In the genomic region with DNA sequence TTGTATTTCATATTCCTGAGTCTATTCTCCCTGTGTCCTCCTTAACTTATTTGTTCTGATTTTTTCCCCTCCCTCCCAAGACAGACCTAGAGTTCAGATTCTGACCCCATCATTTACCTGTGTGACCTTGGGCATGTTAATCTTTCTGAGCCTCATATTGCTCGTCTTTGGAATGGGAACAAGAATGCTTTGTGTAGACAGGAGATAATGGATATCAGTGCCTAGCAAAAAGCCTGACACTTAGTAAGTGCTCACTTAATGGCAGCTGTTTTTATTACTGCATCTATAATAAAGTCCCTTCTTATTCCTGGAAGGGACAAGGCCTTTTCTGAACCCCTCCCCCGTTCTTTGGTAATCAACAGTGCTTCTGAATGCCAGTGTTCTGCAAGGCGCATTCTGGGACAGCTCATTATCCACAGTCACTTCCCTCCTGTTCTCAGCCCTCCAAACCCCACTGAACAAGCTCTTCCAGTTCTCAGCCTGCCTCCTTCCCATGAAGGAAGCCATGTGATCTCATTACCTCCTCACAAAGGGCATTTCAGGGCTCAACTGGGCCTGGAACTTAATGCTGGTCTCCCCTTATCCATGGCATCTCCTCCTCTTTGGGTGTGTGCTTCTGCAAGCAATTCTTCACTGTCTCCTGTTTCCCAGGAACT, we compare ENCODE assay signal across 16 cellular contexts. TPM values are rescaled to one million over a fixed set of nuclear protein-coding genes. Genes with fewer than 3 reads are reported as not detected.
DNase-seq lines count a peak whose midpoint lies in the region; ATAC-seq, FAIRE-seq and TF ChIP-seq lines count a peak whose summit lies in the region.
"Had no signal": no experiment of that assay in that cellular context is flagged by ENCODE, and none has a peak within 500 bp of the region (broad histone marks: within the 10 kb centered on the region; RNA-seq: fewer than 3 reads in every experiment).

No MANE protein-coding gene starts in this region.

- no peaks in the 10 kb centered on the region for H3K36me3 Mint-ChIP-seq in activated T-cell treated with anti-CD3 and anti-CD28 coated beads, Interleukin-2, amount 50 U/mL, for 24 hours (ENCODE audit: low read depth)
- H3K36me3 Mint-ChIP-seq: CD14-positive monocyte, memory B cell had no signal

- DNase-seq in HTR-8/SVneo (ENCODE audit: insufficient read length, low spot score), result no peak
- DNase-seq in body of pancreas, result peak; percentile 27 to 57 (median 44)
- peak; percentile 85 for DNase-seq in left kidney (ENCODE audit: low read depth, low spot score)
- peak; percentile 64 for DNase-seq in transverse colon
- no peak for DNase-seq in foreskin fibroblast
- no peak for DNase-seq in activated T-cell treated with anti-CD3 and anti-CD28 coated beads, Interleukin-2, amount 50 U/mL, for 24 hours
- DNase-seq: activated gamma-delta T cell treated with Interleukin-2 at 50 U/mL for 16 hours, DND-41, Kasumi-1, NCI-H1436 had no signal

- intact Hi-C loops in body of pancreas (cut with DNase I) (no loop called here), transverse colon (cut with DNase I; ENCODE audit: low total_unique reads) (no loop called here)

- H3K4me3 Mint-ChIP-seq in activated T-cell treated with anti-CD3 and anti-CD28 coated beads, Interleukin-2, amount 50 U/mL, for 24 hours, result no peak overlapping the region
- H3K4me3 Mint-ChIP-seq: CD14-positive monocyte, memory B cell had no signal

- in situ Hi-C loops in transverse colon (cut with MboI; ENCODE audit: low pct_ligation_motif_present in 1 of 4, low pct_unique_long_range_greater_than_20kb in 1 of 4, low sequenced_read_pairs in 3 of 4), result no loop called here

- peak; percentile 65 for FAIRE-seq in HTR-8/SVneo (lab: Jason Lieb, UNC)

- TF ChIP-seq EP300 in transverse colon (IDR thresholded peaks at IDR 0.05; ENCODE audit: low read depth), result no peak

- no peak overlapping the region for H3K4me3 ChIP-seq in body of pancreas
- no peak overlapping the region for H3K4me3 ChIP-seq in transverse colon
- H3K4me3 ChIP-seq in foreskin fibroblast (ENCODE audit: low read depth in 1 of 2, low read length in 2 of 2), result no peak overlapping the region
- H3K4me3 ChIP-seq: ascending aorta, coronary artery had no signal

- no peaks in the 10 kb centered on the region for H3K27me3 Mint-ChIP-seq in activated T-cell treated with anti-CD3 and anti-CD28 coated beads, Interleukin-2, amount 50 U/mL, for 24 hours
- H3K27me3 Mint-ChIP-seq: memory B cell had no signal

- no peaks in the 10 kb centered on the region for H3K27me3 ChIP-seq in body of pancreas
- H3K27me3 ChIP-seq in transverse colon, result no peaks in the 10 kb centered on the region
- H3K27me3 ChIP-seq: ascending aorta had no signal

- H3K36me3 ChIP-seq in body of pancreas (replicated peaks in 1 of 2; ENCODE audit: insufficient read depth in 1 of 2, low read depth in 2 of 2) (no peaks in the 10 kb centered on the region), transverse colon (no peaks in the 10 kb centered on the region)
- H3K36me3 ChIP-seq: ascending aorta had no signal

- TF ChIP-seq POLR2A in body of pancreas (IDR thresholded peaks at IDR 0.05), result no peak
- TF ChIP-seq POLR2A in transverse colon (IDR thresholded peaks at IDR 0.05), result no peak

- H3K4me1 ChIP-seq in body of pancreas, result peaks cover 42% of the 10 kb centered on the region
- H3K4me1 ChIP-seq in transverse colon, result peaks cover 6 to 67% (median 53%) of the 10 kb centered on the region in 4 donors
- H3K4me1 ChIP-seq: ascending aorta had no signal

- TF ChIP-seq CTCF in body of pancreas (IDR thresholded peaks at IDR 0.05) (no peak), transverse colon (IDR thresholded peaks at IDR 0.05) (no peak), foreskin fibroblast (IDR thresholded peaks at IDR 0.05; ENCODE audit: low read depth, low read length) (no peak)

- ATAC-seq in body of pancreas (peak; percentile 67), GM19035 (IDR thresholded peaks at IDR 0.05; ENCODE audit: unreplicated experiment) (no peak)

- no peak overlapping the region for H3K27ac Mint-ChIP-seq in activated T-cell treated with anti-CD3 and anti-CD28 coated beads, Interleukin-2, amount 50 U/mL, for 24 hours
- H3K27ac Mint-ChIP-seq: memory B cell had no signal

- H3K9me3 ChIP-seq in body of pancreas, result no peaks in the 10 kb centered on the region
- H3K9me3 ChIP-seq in transverse colon, result no peaks in the 10 kb centered on the region
- H3K9me3 ChIP-seq: ascending aorta had no signal

- H3K9me3 Mint-ChIP-seq in activated T-cell treated with anti-CD3 and anti-CD28 coated beads, Interleukin-2, amount 50 U/mL, for 24 hours, result no peaks in the 10 kb centered on the region
- H3K9me3 Mint-ChIP-seq: memory B cell had no signal

- H3K27ac ChIP-seq in body of pancreas (peak overlapping the region in 3 of 4 donors; percentile 16 to 58 (median 30)), transverse colon (peak overlapping the region; percentile 60 to 75 (median 72))
- H3K27ac ChIP-seq: ascending aorta, coronary artery, HL-60 had no signal

- 44 to 61% methylated on average over 3 of the region's 3 CpGs for WGBS in body of pancreas, 2 donors
- WGBS in transverse colon (ENCODE audit: low coverage in 1 of 2), 2 donors, result 64% methylated on average over 3 of the region's 3 CpGs; no CpG with 5 or more reads in 1 of the 2 donors

- peaks cover 32% of the 10 kb centered on the region for H3K4me1 Mint-ChIP-seq in activated T-cell treated with anti-CD3 and anti-CD28 coated beads, Interleukin-2, amount 50 U/mL, for 24 hours (ENCODE audit: low read depth)

RNA-seq across cellular contexts. Expression of a gene that starts 25.1 kb away (rescaled TPM):
- 10 to 100 TPM; 10.2 to 24.4 TPM for total RNA-seq in body of pancreas
- 10 to 100 TPM; 12.0 to 66.3 (median 40.0) TPM for total RNA-seq in transverse colon

RNA-seq across cellular contexts. Expression of a gene that starts 40.2 kb away (rescaled TPM):
- total RNA-seq in body of pancreas (10 to 100 TPM in 1 of 2 donors, 1 to 10 TPM in 1; 8.3 to 10.5 TPM), transverse colon (10 to 100 TPM; 31.9 to 84.2 (median 38.2) TPM)

RNA-seq across cellular contexts. Expression of a gene that starts 48.5 kb away (rescaled TPM):
- 10 to 100 TPM; 21.0 to 22.7 TPM for total RNA-seq in body of pancreas
- 10 to 100 TPM in 2 of 4 donors, 1 to 10 TPM in 2; 4.4 to 21.7 (median 9.4) TPM for total RNA-seq in transverse colon

Comparison
In these comparisons a context has a peak if more than half of its experiments do, and no peak if none do; other contexts are left out.
1. DNase-seq: peak in body of pancreas (4 of 4), left kidney (single experiment) and transverse colon (single experiment); none in HTR-8/SVneo (single experiment), foreskin fibroblast (0 of 2) and activated T-cell treated with anti-CD3 and anti-CD28 coated beads, Interleukin-2, amount 50 U/mL, for 24 hours (single experiment).